In genomic region chr2:222752731-222753130, GRCh38 we compare ENCODE assay signal across 15 cellular contexts.
DNase-seq lines count a peak whose midpoint lies in the region; ATAC-seq and TF ChIP-seq lines count a peak whose summit lies in the region.
"Had no signal": no experiment of that assay in that cellular context is flagged by ENCODE, and none has a peak within 500 bp of the region (broad histone marks: within the 10 kb centered on the region; RNA-seq: fewer than 3 reads in every experiment).

No MANE protein-coding gene starts in this region.

- H3K4me1 ChIP-seq in heart right ventricle (peaks cover 0 to 31% (median 26%) of the 10 kb centered on the region in 9 donors), right atrium auricular region (peaks cover 0 to 12% of the 10 kb centered on the region in 2 donors), neuronal stem cell (ENCODE audit: control insufficient read depth in 2 of 2, insufficient read depth in 1 of 2, low read depth in 1 of 2, low read length in 2 of 2) (peaks cover 16 to 19% of the 10 kb centered on the region in 2 donors), transverse colon (peaks cover 3 to 18% (median 7%) of the 10 kb centered on the region in 4 donors)

- peak overlapping the region; percentile 39 for H2AFZ ChIP-seq in neuronal stem cell (ENCODE audit: low read length)

- no peak overlapping the region for H4K91ac ChIP-seq in neuronal stem cell (ENCODE audit: low read depth, low read length, poor library complexity)

- H3K27me3 ChIP-seq in heart right ventricle (no peaks in the 10 kb centered on the region), right atrium auricular region (no peaks in the 10 kb centered on the region), neuronal stem cell (ENCODE audit: control insufficient read depth in 3 of 3, insufficient read depth in 3 of 3, low read depth in 1 of 3, low read length in 3 of 3) (no peaks in the 10 kb centered on the region), transverse colon (no peaks in the 10 kb centered on the region)

- H3K79me1 ChIP-seq in neuronal stem cell (ENCODE audit: low read depth, low read length): no peaks in the 10 kb centered on the region

- no peak for DNase-seq in heart right ventricle
- DNase-seq in right atrium auricular region (ENCODE audit: low spot score): no peak
- no peak for DNase-seq in chondrocyte (ENCODE audit: low spot score)
- peak; percentile 81 for DNase-seq in neuronal stem cell (ENCODE audit: low spot score)
- no peak for DNase-seq in transverse colon
- no peak for DNase-seq in activated effector memory CD4-positive, alpha-beta T cell treated with anti-CD3 and anti-CD28 coated beads, Interleukin-2, amount 50 U/mL, for 16 hours
- no peak for DNase-seq in activated naive CD4-positive, alpha-beta T cell treated with anti-CD3 and anti-CD28 coated beads, Interleukin-2, amount 50 U/mL, for 72 hours (ENCODE audit: low spot score in 2 of 2)
- DNase-seq in NCI-H2029 (lab: John Stamatoyannopoulos, UW): no peak
- DNase-seq: activated CD8-positive, alpha-beta memory T cell treated with anti-CD3 and anti-CD28 coated beads, Interleukin-2, amount 50 U/mL, for 4 hours; activated naive CD4-positive, alpha-beta T cell treated with anti-CD3 and anti-CD28 coated beads for 36 hours; NCI-H446; stimulated activated naive CD4-positive, alpha-beta T cell treated with Interleukin-2 at 50 U/mL for 16 hours had no signal

- H2BK120ac ChIP-seq in neuronal stem cell (ENCODE audit: low read depth, low read length): no peak overlapping the region

- H3K27ac Mint-ChIP-seq in chondrocyte (ENCODE audit: unreplicated experiment): peak overlapping the region; percentile 86
- no peak overlapping the region for H3K27ac Mint-ChIP-seq in activated naive CD4-positive, alpha-beta T cell treated with anti-CD3 and anti-CD28 coated beads, Interleukin-2, amount 50 U/mL, for 72 hours
- H3K27ac Mint-ChIP-seq: activated naive CD4-positive, alpha-beta T cell treated with anti-CD3 and anti-CD28 coated beads for 36 hours had no signal

- no peaks in the 10 kb centered on the region for H3K9me3 Mint-ChIP-seq in chondrocyte (ENCODE audit: low read depth)
- H3K9me3 Mint-ChIP-seq in activated naive CD4-positive, alpha-beta T cell treated with anti-CD3 and anti-CD28 coated beads, Interleukin-2, amount 50 U/mL, for 72 hours: no peaks in the 10 kb centered on the region
- H3K9me3 Mint-ChIP-seq: activated naive CD4-positive, alpha-beta T cell treated with anti-CD3 and anti-CD28 coated beads for 36 hours; central memory CD8-positive, alpha-beta T cell had no signal

- H2BK15ac ChIP-seq in neuronal stem cell (ENCODE audit: low read length): no peak overlapping the region

- H4K8ac ChIP-seq in neuronal stem cell (ENCODE audit: low read depth, low read length): no peak overlapping the region

- peak overlapping the region in 8 of 10 donors; percentile 10 to 61 (median 50) for H3K27ac ChIP-seq in heart right ventricle
- H3K27ac ChIP-seq in right atrium auricular region: no peak overlapping the region
- H3K27ac ChIP-seq in neuronal stem cell (replicated peaks; ENCODE audit: low read length): peak overlapping the region; percentile 81
- peak overlapping the region in 3 of 4 donors; percentile 8 to 28 (median 14) for H3K27ac ChIP-seq in transverse colon

- H3K4me1 Mint-ChIP-seq in chondrocyte (ENCODE audit: low read depth): peaks cover 50% of the 10 kb centered on the region
- H3K4me1 Mint-ChIP-seq: central memory CD8-positive, alpha-beta T cell had no signal

- intact Hi-C loops in heart right ventricle (cut with DNase I) (loop anchor here in 2 of 10 donors (2.0 to 5.0 kb wide), 3 partner anchors 38 to 150 kb away; no protein-coding TSS in a partner anchor), transverse colon (cut with DNase I; ENCODE audit: low total_unique reads) (no loop called here)

- H3K4ac ChIP-seq in neuronal stem cell (ENCODE audit: low read length): no peak overlapping the region

- peak in 3 of 8 donors; percentile 4 to 31 (median 11) for ATAC-seq in heart right ventricle
- no peak for ATAC-seq in activated naive CD4-positive, alpha-beta T cell treated with anti-CD3 and anti-CD28 coated beads, Interleukin-2, amount 50 U/mL, for 72 hours
- ATAC-seq: activated CD4-positive, CD25-positive, alpha-beta regulatory T cell treated with anti-CD3 and anti-CD28 coated beads, Interleukin-2, amount 50 U/mL, for 24 hours had no signal

- no peaks in the 10 kb centered on the region for H3K9me3 ChIP-seq in heart right ventricle
- no peaks in the 10 kb centered on the region for H3K9me3 ChIP-seq in right atrium auricular region
- no peaks in the 10 kb centered on the region for H3K9me3 ChIP-seq in neuronal stem cell (replicated peaks in 1 of 2; ENCODE audit: control insufficient read depth in 2 of 2, insufficient read depth in 1 of 2, low read depth in 1 of 2, low read length in 2 of 2)
- no peaks in the 10 kb centered on the region for H3K9me3 ChIP-seq in transverse colon

- in situ Hi-C loops in transverse colon (cut with MboI; ENCODE audit: low pct_ligation_motif_present in 1 of 4, low pct_unique_long_range_greater_than_20kb in 1 of 4, low sequenced_read_pairs in 3 of 4): no loop called here

- H3K36me3 Mint-ChIP-seq in chondrocyte (ENCODE audit: low read depth): no peaks in the 10 kb centered on the region
- no peaks in the 10 kb centered on the region for H3K36me3 Mint-ChIP-seq in activated naive CD4-positive, alpha-beta T cell treated with anti-CD3 and anti-CD28 coated beads, Interleukin-2, amount 50 U/mL, for 72 hours

- H3K4me3 ChIP-seq in heart right ventricle: no peak overlapping the region
- H3K4me3 ChIP-seq in right atrium auricular region: no peak overlapping the region
- H3K4me3 ChIP-seq in neuronal stem cell (ENCODE audit: low read length in 2 of 2): no peak overlapping the region
- H3K4me3 ChIP-seq in transverse colon: no peak overlapping the region
- H3K4me3 ChIP-seq: K562 had no signal

- H2BK5ac ChIP-seq in neuronal stem cell (ENCODE audit: low read length): no peak overlapping the region

- no peak overlapping the region for H3K9ac ChIP-seq in neuronal stem cell (ENCODE audit: low read depth, low read length, poor library complexity)

- no peak overlapping the region for H3K23ac ChIP-seq in neuronal stem cell (ENCODE audit: low read depth, low read length, poor library complexity)

- no peak for TF ChIP-seq EP300 in transverse colon (IDR thresholded peaks at IDR 0.05; ENCODE audit: low read depth)

- H2AK5ac ChIP-seq in neuronal stem cell (ENCODE audit: low read depth, low read length): no peak overlapping the region

- H3K4me2 ChIP-seq in neuronal stem cell (ENCODE audit: insufficient read depth, low read length, poor library complexity, severe bottlenecking): peak overlapping the region; percentile 28

- WGBS in heart right ventricle, 2 donors: 68% methylated on average over 5 of the region's 5 CpGs
- no CpG with 5 or more reads among the region's 5 CpGs for WGBS in neuronal stem cell (ENCODE audit: extremely low coverage in 2 of 2, insufficient read length in 2 of 2, insufficient replicate concordance in 1 of 2), 2 donors
- 85 to 91% methylated on average over 5 of the region's 5 CpGs for WGBS in transverse colon (ENCODE audit: low coverage in 1 of 2), 2 donors

- no peak overlapping the region for H3K4me3 Mint-ChIP-seq in chondrocyte (ENCODE audit: unreplicated experiment)
- H3K4me3 Mint-ChIP-seq: activated naive CD4-positive, alpha-beta T cell treated with anti-CD3 and anti-CD28 coated beads for 36 hours; central memory CD8-positive, alpha-beta T cell had no signal

- no peaks in the 10 kb centered on the region for H3K27me3 Mint-ChIP-seq in chondrocyte (ENCODE audit: low read depth)
- H3K27me3 Mint-ChIP-seq: central memory CD8-positive, alpha-beta T cell had no signal

- H2BK12ac ChIP-seq in neuronal stem cell (ENCODE audit: low read length): no peak overlapping the region

- H3K14ac ChIP-seq in neuronal stem cell (ENCODE audit: low read length): no peak overlapping the region

- H3K36me3 ChIP-seq in heart right ventricle (no peaks in the 10 kb centered on the region), right atrium auricular region (no peaks in the 10 kb centered on the region), neuronal stem cell (replicated peaks in 1 of 2; ENCODE audit: control insufficient read depth in 2 of 2, insufficient read depth in 2 of 2, low read length in 2 of 2) (no peaks in the 10 kb centered on the region), transverse colon (no peaks in the 10 kb centered on the region)

- no peak overlapping the region for H3K18ac ChIP-seq in neuronal stem cell (ENCODE audit: low read length)

- TF ChIP-seq CTCF in heart right ventricle (IDR thresholded peaks at IDR 0.05) (no peak), right atrium auricular region (IDR thresholded peaks at IDR 0.05) (no peak), chondrocyte (IDR thresholded peaks at IDR 0.05) (no peak), transverse colon (IDR thresholded peaks at IDR 0.05) (no peak)

- TF ChIP-seq POLR2A in transverse colon (IDR thresholded peaks at IDR 0.05): no peak

Comparison
In these comparisons a context has a peak if more than half of its experiments do, and no peak if none do; other contexts are left out.
1. H3K27ac ChIP-seq: peak in heart right ventricle (8 of 10), neuronal stem cell (single experiment) and transverse colon (3 of 4); none in right atrium auricular region (0 of 2).